In the genomic region with DNA sequence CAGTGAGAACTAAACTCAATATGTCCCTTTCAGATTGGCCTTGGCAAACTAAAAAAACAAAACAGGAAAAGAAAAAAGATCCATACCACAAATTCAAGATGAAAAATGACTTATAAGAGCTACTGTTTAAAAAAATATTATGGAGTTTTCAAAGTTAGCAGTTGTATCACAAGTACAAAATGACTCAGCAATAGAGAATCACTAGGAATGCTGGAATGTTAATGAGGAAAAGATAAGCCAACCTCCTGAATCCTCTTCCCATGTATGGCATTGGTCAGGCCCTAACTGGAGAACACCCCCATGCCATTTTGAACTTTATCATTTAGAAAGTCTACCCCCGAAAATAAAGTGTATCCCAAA, we compare ENCODE assay signal across 12 cellular contexts.
DNase-seq lines count a peak whose midpoint lies in the region; ATAC-seq and TF ChIP-seq lines count a peak whose summit lies in the region.
"Had no signal": no experiment of that assay in that cellular context is flagged by ENCODE, and none has a peak within 500 bp of the region (broad histone marks: within the 10 kb centered on the region; RNA-seq: fewer than 3 reads in every experiment).

No MANE protein-coding gene starts in this region.

- H3K9me3 Mint-ChIP-seq in activated naive CD8-positive, alpha-beta T cell treated with anti-CD3 and anti-CD28 coated beads for 36 hours: no peaks in the 10 kb centered on the region
- H3K9me3 Mint-ChIP-seq: activated T-cell treated with anti-CD3 and anti-CD28 coated beads, Interleukin-2, amount 50 U/mL, for 4 hours; IgD-negative memory B cell; naive B cell had no signal

- no peak overlapping the region for H3K27ac Mint-ChIP-seq in activated naive CD8-positive, alpha-beta T cell treated with anti-CD3 and anti-CD28 coated beads for 36 hours
- H3K27ac Mint-ChIP-seq: IgD-negative memory B cell, naive B cell had no signal

- DNase-seq in ELR (ENCODE audit: low read depth) (peak; percentile 76), glomerular visceral epithelial cell (ENCODE audit: extremely low spot score) (peak; percentile 42), renal cortical epithelial cell (ENCODE audit: low read depth) (peak; percentile 81), head of caudate nucleus (no peak)
- no peak for DNase-seq in stimulated activated CD8-positive, alpha-beta memory T cell treated with anti-CD3 and anti-CD28 coated beads, Interleukin-4, amount 100 ng/mL, for 48 hours
- DNase-seq in activated naive CD8-positive, alpha-beta T cell treated with anti-CD3 and anti-CD28 coated beads for 36 hours: no peak
- DNase-seq: activated T-cell treated with anti-CD3 and anti-CD28 coated beads, Interleukin-2, amount 50 U/mL, for 4 hours; naive B cell; NCI-H446 treated with DMSO at 0.1 percent for 48 hours had no signal

- intact Hi-C loops in head of caudate nucleus (cut with DNase I): no loop called here

- peaks cover 5% of the 10 kb centered on the region for H3K27me3 Mint-ChIP-seq in activated naive CD8-positive, alpha-beta T cell treated with anti-CD3 and anti-CD28 coated beads for 36 hours

- H3K36me3 Mint-ChIP-seq in activated naive CD8-positive, alpha-beta T cell treated with anti-CD3 and anti-CD28 coated beads for 36 hours: no peaks in the 10 kb centered on the region
- H3K36me3 Mint-ChIP-seq: IgD-negative memory B cell, naive B cell had no signal

- H3K4me3 Mint-ChIP-seq in activated naive CD8-positive, alpha-beta T cell treated with anti-CD3 and anti-CD28 coated beads for 36 hours: no peak overlapping the region
- H3K4me3 Mint-ChIP-seq: activated T-cell treated with anti-CD3 and anti-CD28 coated beads, Interleukin-2, amount 50 U/mL, for 4 hours; IgD-negative memory B cell; naive B cell had no signal

- ATAC-seq in SK-N-SH treated with all-trans-retinoic acid at 6 μM for 48 hours (peak; percentile 91), HG02588 (IDR thresholded peaks at IDR 0.05; ENCODE audit: unreplicated experiment) (no peak)
- ATAC-seq: activated T-cell treated with anti-CD3 and anti-CD28 coated beads, Interleukin-2, amount 50 U/mL, for 4 hours had no signal

- H3K4me1 Mint-ChIP-seq in activated naive CD8-positive, alpha-beta T cell treated with anti-CD3 and anti-CD28 coated beads for 36 hours: peaks cover 5% of the 10 kb centered on the region
- H3K4me1 Mint-ChIP-seq: IgD-negative memory B cell, naive B cell had no signal

TF ChIP-seq in SK-N-SH treated with all-trans-retinoic acid at 6 μM for 48 hours, 23 proteins besides CTCF, POLR2A, EP300 and RAD21:
- 0 out of 2 replicates have a peak, but pooled peaks have one; percentile 44 for TF ChIP-seq TOX (CRISPR knock-in tag; IDR thresholded peaks at IDR 0.05; ENCODE audit: borderline replicate concordance)
- TF ChIP-seq ZFP30 (CRISPR knock-in tag; IDR thresholded peaks at IDR 0.05): no peak
- TF ChIP-seq SNAI2 (CRISPR knock-in tag; IDR thresholded peaks at IDR 0.05): peak; percentile 67; the same call in 1 of the 2 replicates
- peak; percentile 64 for TF ChIP-seq ISL1 (CRISPR knock-in tag; IDR thresholded peaks at IDR 0.05)
- 0 out of 2 replicates have a peak, but pooled peaks have one; percentile 45 for TF ChIP-seq CSDC2 (CRISPR knock-in tag; IDR thresholded peaks at IDR 0.05)
- TF ChIP-seq, protein P1, sequence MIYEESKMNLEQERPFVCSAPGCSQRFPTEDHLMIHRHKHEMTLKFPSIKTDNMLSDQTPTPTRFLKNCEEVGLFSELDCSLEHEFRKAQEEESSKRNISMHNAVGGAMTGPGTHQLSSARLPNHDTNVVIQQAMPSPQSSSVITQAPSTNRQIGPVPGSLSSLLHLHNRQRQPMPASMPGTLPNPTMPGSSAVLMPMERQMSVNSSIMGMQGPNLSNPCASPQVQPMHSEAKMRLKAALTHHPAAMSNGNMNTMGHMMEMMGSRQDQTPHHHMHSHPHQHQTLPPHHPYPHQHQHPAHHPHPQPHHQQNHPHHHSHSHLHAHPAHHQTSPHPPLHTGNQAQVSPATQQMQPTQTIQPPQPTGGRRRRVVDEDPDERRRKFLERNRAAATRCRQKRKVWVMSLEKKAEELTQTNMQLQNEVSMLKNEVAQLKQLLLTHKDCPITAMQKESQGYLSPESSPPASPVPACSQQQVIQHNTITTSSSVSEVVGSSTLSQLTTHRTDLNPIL (CRISPR knock-in tag; IDR thresholded peaks at IDR 0.05; ENCODE audit: low read depth): peak; percentile 55
- no peak for TF ChIP-seq ESRRG (CRISPR knock-in tag; IDR thresholded peaks at IDR 0.05)
- TF ChIP-seq ZFP3 (CRISPR knock-in tag; IDR thresholded peaks at IDR 0.05): peak; percentile 72; the same call in 1 of the 2 replicates

Comparison
In these comparisons a context has a peak if more than half of its experiments do, and no peak if none do; other contexts are left out.
1. DNase-seq: peak in ELR (single experiment), glomerular visceral epithelial cell (single experiment) and renal cortical epithelial cell (single experiment); none in stimulated activated CD8-positive, alpha-beta memory T cell treated with anti-CD3 and anti-CD28 coated beads, Interleukin-4, amount 100 ng/mL, for 48 hours (single experiment), activated naive CD8-positive, alpha-beta T cell treated with anti-CD3 and anti-CD28 coated beads for 36 hours (single experiment) and head of caudate nucleus (0 of 42).